Comparison of ENCODE assay signal across 25 cellular contexts in genomic region chr14:98010791-98011190, GRCh38.
DNase-seq lines count a peak whose midpoint lies in the region; ATAC-seq and TF ChIP-seq lines count a peak whose summit lies in the region.
"Had no signal": no experiment of that assay in that cellular context is flagged by ENCODE, and none has a peak within 500 bp of the region (broad histone marks: within the 10 kb centered on the region; RNA-seq: fewer than 3 reads in every experiment).

No MANE protein-coding gene starts in this region.

- H3K27me3 Mint-ChIP-seq in activated CD4-positive, alpha-beta T cell treated with anti-CD3 and anti-CD28 coated beads, Interleukin-2, amount 10 ng/mL, durations not matched to agents 7 days and 5 days: no peaks in the 10 kb centered on the region
- no peaks in the 10 kb centered on the region for H3K27me3 Mint-ChIP-seq in CD4-positive, alpha-beta T cell
- H3K27me3 Mint-ChIP-seq in activated naive CD8-positive, alpha-beta T cell: no peaks in the 10 kb centered on the region
- H3K27me3 Mint-ChIP-seq in naive thymus-derived CD8-positive, alpha-beta T cell: no peaks in the 10 kb centered on the region
- peaks cover 0 to 7% of the 10 kb centered on the region in 2 donors for H3K27me3 Mint-ChIP-seq in natural killer cell treated with Interleukin-12 subunit alpha and Interleukin-12 subunit beta and Interleukin-15 and Interleukin-18, amount 100 ng/mL, for 72 hours
- H3K27me3 Mint-ChIP-seq: IgD-negative memory B cell had no signal

- no peaks in the 10 kb centered on the region for H3K9me3 ChIP-seq in CD4-positive, alpha-beta T cell (ENCODE audit: control insufficient read depth, low read length)
- H3K9me3 ChIP-seq: BE2C had no signal

- CTCF ChIA-PET in activated CD4-positive, alpha-beta T cell treated with anti-CD3 and anti-CD28 coated beads, Interleukin-2, amount 10 ng/mL, durations not matched to agents 7 days and 5 days (lab: Charles Lee): interaction anchor here (0.8 kb wide), 1 partner anchor 32 kb away, joined by 3 read pairs; no protein-coding TSS in a partner anchor
- CTCF ChIA-PET in CD4-positive, alpha-beta T cell (lab: Charles Lee): no interaction called here

- no peak overlapping the region for H3K27ac ChIP-seq in CD4-positive, alpha-beta T cell (ENCODE audit: low read depth, low read length)
- H3K27ac ChIP-seq: HL-60, KMS-11, PC-9 had no signal

- H3K36me3 Mint-ChIP-seq in activated CD4-positive, alpha-beta T cell treated with anti-CD3 and anti-CD28 coated beads, Interleukin-2, amount 10 ng/mL, durations not matched to agents 7 days and 5 days (ENCODE audit: low read depth): no peaks in the 10 kb centered on the region
- H3K36me3 Mint-ChIP-seq in CD4-positive, alpha-beta T cell (ENCODE audit: low read depth): no peaks in the 10 kb centered on the region
- no peaks in the 10 kb centered on the region for H3K36me3 Mint-ChIP-seq in activated naive CD8-positive, alpha-beta T cell
- no peaks in the 10 kb centered on the region for H3K36me3 Mint-ChIP-seq in naive thymus-derived CD8-positive, alpha-beta T cell
- no peaks in the 10 kb centered on the region for H3K36me3 Mint-ChIP-seq in natural killer cell treated with Interleukin-12 subunit alpha and Interleukin-12 subunit beta and Interleukin-15 and Interleukin-18, amount 100 ng/mL, for 72 hours
- H3K36me3 Mint-ChIP-seq: CD14-positive monocyte, IgD-negative memory B cell had no signal

- H3K4me3 Mint-ChIP-seq in activated CD4-positive, alpha-beta T cell treated with anti-CD3 and anti-CD28 coated beads, Interleukin-2, amount 10 ng/mL, durations not matched to agents 7 days and 5 days: no peak overlapping the region
- peak overlapping the region; percentile 16 for H3K4me3 Mint-ChIP-seq in CD4-positive, alpha-beta T cell
- peak overlapping the region; percentile 52 for H3K4me3 Mint-ChIP-seq in activated naive CD8-positive, alpha-beta T cell
- H3K4me3 Mint-ChIP-seq in naive thymus-derived CD8-positive, alpha-beta T cell: peak overlapping the region in 9 of 10 donors; percentile 8 to 65 (median 44)
- no peak overlapping the region for H3K4me3 Mint-ChIP-seq in natural killer cell treated with Interleukin-12 subunit alpha and Interleukin-12 subunit beta and Interleukin-15 and Interleukin-18, amount 100 ng/mL, for 72 hours
- H3K4me3 Mint-ChIP-seq: CD14-positive monocyte, IgD-negative memory B cell had no signal

- peak; percentile 41 for ATAC-seq in CD4-positive, alpha-beta T cell (ENCODE audit: poor library complexity)
- ATAC-seq in naive thymus-derived CD8-positive, alpha-beta T cell: peak; percentile 61 to 68
- no peak for ATAC-seq in natural killer cell treated with Interleukin-12 subunit alpha and Interleukin-12 subunit beta and Interleukin-15 and Interleukin-18, amount 100 ng/mL, for 72 hours
- ATAC-seq: HCT116 had no signal

- peak overlapping the region; percentile 41 for H3K27ac Mint-ChIP-seq in activated CD4-positive, alpha-beta T cell treated with anti-CD3 and anti-CD28 coated beads, Interleukin-2, amount 10 ng/mL, durations not matched to agents 7 days and 5 days
- peak overlapping the region; percentile 21 for H3K27ac Mint-ChIP-seq in CD4-positive, alpha-beta T cell
- no peak overlapping the region for H3K27ac Mint-ChIP-seq in activated naive CD8-positive, alpha-beta T cell
- peak overlapping the region in 9 of 10 donors; percentile 1 to 91 (median 63) for H3K27ac Mint-ChIP-seq in naive thymus-derived CD8-positive, alpha-beta T cell
- H3K27ac Mint-ChIP-seq in natural killer cell treated with Interleukin-12 subunit alpha and Interleukin-12 subunit beta and Interleukin-15 and Interleukin-18, amount 100 ng/mL, for 72 hours: no peak overlapping the region
- H3K27ac Mint-ChIP-seq: CD14-positive monocyte, IgD-negative memory B cell had no signal

- peaks cover 45% of the 10 kb centered on the region for H3K4me1 Mint-ChIP-seq in activated CD4-positive, alpha-beta T cell treated with anti-CD3 and anti-CD28 coated beads, Interleukin-2, amount 10 ng/mL, durations not matched to agents 7 days and 5 days
- H3K4me1 Mint-ChIP-seq in CD4-positive, alpha-beta T cell (ENCODE audit: low read depth): peaks cover 56% of the 10 kb centered on the region
- H3K4me1 Mint-ChIP-seq in activated naive CD8-positive, alpha-beta T cell (ENCODE audit: low read depth): peaks cover 71% of the 10 kb centered on the region
- peaks cover 20 to 50% (median 46%) of the 10 kb centered on the region in 4 donors for H3K4me1 Mint-ChIP-seq in naive thymus-derived CD8-positive, alpha-beta T cell
- H3K4me1 Mint-ChIP-seq in natural killer cell treated with Interleukin-12 subunit alpha and Interleukin-12 subunit beta and Interleukin-15 and Interleukin-18, amount 100 ng/mL, for 72 hours (ENCODE audit: low read depth in 2 of 2): peaks cover 0 to under 1% of the 10 kb centered on the region in 2 donors
- H3K4me1 Mint-ChIP-seq: CD14-positive monocyte, IgD-negative memory B cell had no signal

- no peak for DNase-seq in activated CD4-positive, alpha-beta T cell treated with anti-CD3 and anti-CD28 coated beads, Interleukin-2, amount 10 ng/mL, durations not matched to agents 7 days and 5 days
- DNase-seq in activated CD4-positive, alpha-beta T cell treated with anti-CD3 and anti-CD28 coated beads for 1 hour: no peak
- DNase-seq in CD4-positive, alpha-beta T cell: no peak
- DNase-seq in naive thymus-derived CD8-positive, alpha-beta T cell: peak in 2 of 10 donors; percentile 28 to 34
- DNase-seq in GM19240 (ENCODE audit: insufficient read length, low spot score): no peak
- DNase-seq in natural killer cell treated with Interleukin-12 subunit alpha and Interleukin-12 subunit beta and Interleukin-15 and Interleukin-18, amount 100 ng/mL, for 72 hours (ENCODE audit: low spot score): no peak
- DNase-seq: 8988T, ACHN, BE2C, DMS153, DND-41, NCI-H1048, NCI-H1417, NCI-H1694, NCI-H2029 treated with DMSO at 0.1 percent for 48 hours, NCI-H2227 treated with DMSO at 0.1 percent for 48 hours, NCI-H526 treated with DMSO at 0.1 percent for 48 hours, PC-9, Right ventricle myocardium superior had no signal

- POLR2A ChIA-PET in activated CD4-positive, alpha-beta T cell treated with anti-CD3 and anti-CD28 coated beads, Interleukin-2, amount 10 ng/mL, durations not matched to agents 7 days and 5 days (lab: Charles Lee): no interaction called here
- POLR2A ChIA-PET in CD4-positive, alpha-beta T cell (lab: Charles Lee): interaction anchor here (1.4 to 2.4 kb wide), 2 partner anchors 14 to 32 kb away, joined by 3 to 7 read pairs; no protein-coding TSS in a partner anchor
- POLR2A ChIA-PET in naive thymus-derived CD8-positive, alpha-beta T cell (lab: Charles Lee): interaction anchor here (0.6 to 1.4 kb wide), 4 partner anchors 9 to 33 kb away, joined by 3 to 5 read pairs (median 4); no protein-coding TSS in a partner anchor

- intact Hi-C loops in CD4-positive, alpha-beta T cell (cut with DNase I, micrococcal nuclease): no loop called here

- H3K27me3 ChIP-seq in CD4-positive, alpha-beta T cell (ENCODE audit: control insufficient read depth, insufficient read depth, low read length): no peaks in the 10 kb centered on the region
- H3K27me3 ChIP-seq: BE2C had no signal

- peaks cover 5% of the 10 kb centered on the region for H3K9me3 Mint-ChIP-seq in activated CD4-positive, alpha-beta T cell treated with anti-CD3 and anti-CD28 coated beads, Interleukin-2, amount 10 ng/mL, durations not matched to agents 7 days and 5 days
- H3K9me3 Mint-ChIP-seq in CD4-positive, alpha-beta T cell: peaks cover 2% of the 10 kb centered on the region
- no peaks in the 10 kb centered on the region for H3K9me3 Mint-ChIP-seq in activated naive CD8-positive, alpha-beta T cell (ENCODE audit: low read depth)
- H3K9me3 Mint-ChIP-seq in naive thymus-derived CD8-positive, alpha-beta T cell: no peaks in the 10 kb centered on the region
- no peaks in the 10 kb centered on the region for H3K9me3 Mint-ChIP-seq in natural killer cell treated with Interleukin-12 subunit alpha and Interleukin-12 subunit beta and Interleukin-15 and Interleukin-18, amount 100 ng/mL, for 72 hours

- no peak for TF ChIP-seq CTCF in CD4-positive, alpha-beta T cell (IDR thresholded peaks at IDR 0.05)

Comparison
In these comparisons a context has a peak if more than half of its experiments do, and no peak if none do; other contexts are left out.
1. H3K27ac Mint-ChIP-seq: peak in activated CD4-positive, alpha-beta T cell treated with anti-CD3 and anti-CD28 coated beads, Interleukin-2, amount 10 ng/mL, durations not matched to agents 7 days and 5 days (single experiment), CD4-positive, alpha-beta T cell (single experiment) and naive thymus-derived CD8-positive, alpha-beta T cell (9 of 10); none in activated naive CD8-positive, alpha-beta T cell (single experiment) and natural killer cell treated with Interleukin-12 subunit alpha and Interleukin-12 subunit beta and Interleukin-15 and Interleukin-18, amount 100 ng/mL, for 72 hours (0 of 2).
2. H3K4me3 Mint-ChIP-seq: peak in CD4-positive, alpha-beta T cell (single experiment), activated naive CD8-positive, alpha-beta T cell (single experiment) and naive thymus-derived CD8-positive, alpha-beta T cell (9 of 10); none in activated CD4-positive, alpha-beta T cell treated with anti-CD3 and anti-CD28 coated beads, Interleukin-2, amount 10 ng/mL, durations not matched to agents 7 days and 5 days (single experiment) and natural killer cell treated with Interleukin-12 subunit alpha and Interleukin-12 subunit beta and Interleukin-15 and Interleukin-18, amount 100 ng/mL, for 72 hours (single experiment).
3. ATAC-seq: peak in CD4-positive, alpha-beta T cell (single experiment) and naive thymus-derived CD8-positive, alpha-beta T cell (2 of 2); none in natural killer cell treated with Interleukin-12 subunit alpha and Interleukin-12 subunit beta and Interleukin-15 and Interleukin-18, amount 100 ng/mL, for 72 hours (0 of 2).